Comparison of ENCODE assay signal across 8 cellular contexts in the genomic region with DNA sequence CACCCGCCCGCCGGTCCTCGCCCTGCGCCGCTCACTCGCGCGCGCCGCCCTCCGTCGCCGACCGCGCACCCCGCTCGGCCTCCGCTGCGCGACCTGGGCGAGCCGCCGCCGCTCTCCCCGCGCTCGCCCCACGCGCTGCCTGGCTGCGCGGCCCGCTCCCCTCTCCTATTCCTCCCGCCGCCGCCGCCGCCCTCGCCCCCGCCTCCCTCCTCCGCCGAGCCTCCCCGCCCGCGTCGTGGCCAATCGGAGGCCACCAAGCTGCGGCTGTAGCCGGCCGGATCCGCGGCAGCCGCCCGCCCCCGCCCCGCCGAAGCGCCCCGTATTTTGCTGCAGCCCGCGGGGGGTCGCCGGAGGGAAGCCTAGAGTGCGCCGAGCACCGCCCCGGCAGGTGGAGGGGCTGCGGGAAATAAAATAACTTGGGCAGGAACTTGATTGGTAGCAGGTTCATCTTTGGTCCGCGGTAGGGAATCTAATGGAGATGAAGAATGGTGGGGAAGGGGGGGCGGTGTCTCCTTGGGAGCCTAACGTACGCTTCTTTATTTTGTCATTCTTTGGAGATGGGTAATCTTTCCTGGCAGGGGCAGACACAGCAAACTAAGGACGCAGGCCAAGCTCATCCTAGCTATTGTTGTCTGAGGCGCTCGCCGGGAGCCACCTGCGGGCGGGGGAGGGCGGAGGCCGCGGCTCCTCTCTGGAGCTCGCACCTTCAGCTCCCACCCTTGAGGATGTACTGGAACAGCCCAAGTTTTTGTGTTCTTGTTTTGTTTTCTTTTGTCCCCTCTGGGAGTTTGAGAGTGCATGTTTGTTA. TPM values are rescaled to one million over a fixed set of nuclear protein-coding genes. Genes with fewer than 3 reads are reported as not detected.
DNase-seq lines count a peak whose midpoint lies in the region; ATAC-seq and TF ChIP-seq lines count a peak whose summit lies in the region.

No MANE protein-coding gene starts in this region.

- DNase-seq in COLO668 (lab: John Stamatoyannopoulos, UW; ENCODE audit: unreplicated experiment) (peak; percentile 92), PC-3 (peak; percentile 66), right lobe of liver (peak; percentile 79 to 82 (median 79)), testis (peak; percentile 77)

- peak overlapping the region; percentile 93 for H3K4me3 ChIP-seq in PC-3 (ENCODE audit: low read length)
- peak overlapping the region; percentile 74 to 85 (median 81) for H3K4me3 ChIP-seq in right lobe of liver
- H3K4me3 ChIP-seq in testis, result peak overlapping the region; percentile 70 to 85

- CTCF ChIA-PET in PC-3 (lab: Charles Lee), result interaction anchor here (0.6 to 1.0 kb wide), 3 partner anchors 10 to 345 kb away, joined by 3 to 4 read pairs (median 4); no protein-coding TSS in a partner anchor

- H3K9me3 ChIP-seq in PC-3 (ENCODE audit: low read length), result no peaks in the 10 kb centered on the region
- no peaks in the 10 kb centered on the region for H3K9me3 ChIP-seq in right lobe of liver
- H3K9me3 ChIP-seq in testis, result no peaks in the 10 kb centered on the region

- H3K4me1 ChIP-seq in PC-3 (ENCODE audit: insufficient read depth, low read length) (peaks cover 60% of the 10 kb centered on the region), right lobe of liver (peaks cover 0 to 13% (median 4%) of the 10 kb centered on the region in 4 donors), testis (no peaks in the 10 kb centered on the region)

- H3K27ac ChIP-seq in PC-3 (ENCODE audit: low read length) (peak overlapping the region; percentile 22; the same call in 1 of the 2 replicates), right lobe of liver (peak overlapping the region; percentile 27 to 83 (median 82)), testis (peak overlapping the region; percentile 59 to 87)

- peak; percentile 32 for ATAC-seq in HG02852 (IDR thresholded peaks at IDR 0.05; ENCODE audit: unreplicated experiment)
- ATAC-seq in PC-3, result peak; percentile 59
- peak; percentile 43 to 65 (median 54) for ATAC-seq in right lobe of liver
- no peak for ATAC-seq in HG03439 (IDR thresholded peaks at IDR 0.05; ENCODE audit: unreplicated experiment)
- no peak for ATAC-seq in HG03196 (IDR thresholded peaks at IDR 0.05; ENCODE audit: unreplicated experiment)

- no peaks in the 10 kb centered on the region for H3F3A ChIP-seq in PC-3 (ENCODE audit: low read length, unreplicated experiment)

- TF ChIP-seq POLR2A in right lobe of liver (IDR thresholded peaks at IDR 0.05) (no peak), testis (IDR thresholded peaks at IDR 0.05) (no peak)

- H3K9me3 Mint-ChIP-seq in dendritic cell treated with granulocyte-macrophage colony-stimulating factor and Interleukin-4, amounts not matched to agents 40 ng/mL and 50 ng/mL, for 4 days, result no peaks in the 10 kb centered on the region

- POLR2A ChIA-PET in PC-3 (lab: Charles Lee; ENCODE audit: unreplicated experiment), result interaction anchor here (0.6 to 1.3 kb wide), 3 partner anchors 10 to 94 kb away, joined by 4 to 11 read pairs (median 4); no protein-coding TSS in a partner anchor

- peak overlapping the region; percentile 87 for H2AFZ ChIP-seq in PC-3 (ENCODE audit: low read length)

- H3K36me3 ChIP-seq in PC-3 (ENCODE audit: low read depth, low read length) (no peaks in the 10 kb centered on the region), right lobe of liver (no peaks in the 10 kb centered on the region), testis (ENCODE audit: low read depth, missing control alignments) (no peaks in the 10 kb centered on the region)

- H3K9ac ChIP-seq in PC-3 (ENCODE audit: low read length), result no peak overlapping the region

- H3K79me2 ChIP-seq in PC-3 (ENCODE audit: low read length), result peaks cover 42% of the 10 kb centered on the region

- no peaks in the 10 kb centered on the region for H3K27me3 ChIP-seq in PC-3 (ENCODE audit: low read length)
- no peaks in the 10 kb centered on the region for H3K27me3 ChIP-seq in right lobe of liver
- no peaks in the 10 kb centered on the region for H3K27me3 ChIP-seq in testis

- H3K36me3 Mint-ChIP-seq in dendritic cell treated with granulocyte-macrophage colony-stimulating factor and Interleukin-4, amounts not matched to agents 40 ng/mL and 50 ng/mL, for 4 days (ENCODE audit: low read depth), result peaks cover 6% of the 10 kb centered on the region

- H4K20me1 ChIP-seq in PC-3 (ENCODE audit: low read length), result 0 out of 2 replicates have a peak, but pooled peaks cover 7% of the 10 kb centered on the region

- H3K4me1 Mint-ChIP-seq in dendritic cell treated with granulocyte-macrophage colony-stimulating factor and Interleukin-4, amounts not matched to agents 40 ng/mL and 50 ng/mL, for 4 days (ENCODE audit: low read depth), result peaks cover 23% of the 10 kb centered on the region

- H3K4me2 ChIP-seq in PC-3 (ENCODE audit: low read length), result peak overlapping the region; percentile 94

- H3K4me3 Mint-ChIP-seq in dendritic cell treated with granulocyte-macrophage colony-stimulating factor and Interleukin-4, amounts not matched to agents 40 ng/mL and 50 ng/mL, for 4 days, result peak overlapping the region; percentile 42

- intact Hi-C loops in PC-3 (cut with micrococcal nuclease), result loop anchor here (2.0 to 10.0 kb wide), 9 partner anchors 159 to 977 kb away; no protein-coding TSS in a partner anchor
- intact Hi-C loops in dendritic cell treated with granulocyte-macrophage colony-stimulating factor and Interleukin-4, amounts not matched to agents 40 ng/mL and 50 ng/mL, for 4 days (cut with micrococcal nuclease), result no loop called here
- intact Hi-C loops in right lobe of liver (cut with DNase I), result loop anchor here in 1 of 2 donors (10.0 kb wide), 1 partner anchor 163 kb away; no protein-coding TSS in a partner anchor
- intact Hi-C loops in testis (cut with DNase I; ENCODE audit: low total_unique reads), result no loop called here

- BruUV-seq in PC-3 (replicated peaks; lab: Mats Ljungman, UMichigan), result TSS peak; percentile 55

- no peak overlapping the region for H3K27ac Mint-ChIP-seq in dendritic cell treated with granulocyte-macrophage colony-stimulating factor and Interleukin-4, amounts not matched to agents 40 ng/mL and 50 ng/mL, for 4 days

- TF ChIP-seq CTCF in PC-3 (conservative IDR thresholded peaks at IDR 0.05; ENCODE audit: low read depth, low read length), result peak; percentile 33; the same call in 1 of the 2 replicates
- TF ChIP-seq CTCF in right lobe of liver (IDR thresholded peaks at IDR 0.05), result peak; percentile 11 to 37 (median 24)
- no peak for TF ChIP-seq CTCF in testis (IDR thresholded peaks at IDR 0.05)

- H3K27me3 Mint-ChIP-seq in dendritic cell treated with granulocyte-macrophage colony-stimulating factor and Interleukin-4, amounts not matched to agents 40 ng/mL and 50 ng/mL, for 4 days, result peaks cover 57% of the 10 kb centered on the region

- no peaks in the 10 kb centered on the region for H3K9me2 ChIP-seq in PC-3 (replicated peaks; ENCODE audit: low read length)

- 0% methylated on average over 10 of the region's 83 CpGs for WGBS in right lobe of liver (ENCODE audit: insufficient coverage, low coverage, low lambda C conversion rate, missing lambda C conversion rate)
- 1 to 2% methylated on average over 12 to 80 of the region's 83 CpGs for WGBS in testis, 2 donors

RNA-seq across cellular contexts. Expression of gene CDH2, which starts 1.1 kb away (rescaled TPM):
- total RNA-seq in PC-3 (2014; rRNA removed) (34.0 and 39.2 TPM in 2 replicates), right lobe of liver (10 to 100 TPM; 32.3 to 46.8 (median 35.8) TPM), testis (100 to 1,000 TPM; 128 to 165 TPM)
- 98.6 TPM for polyA plus RNA-seq in testis (ENCODE audit: insufficient read depth, low read depth, low replicate concordance)

Comparison
In these comparisons a context has a peak if more than half of its experiments do, and no peak if none do; other contexts are left out.
1. ATAC-seq: peak in HG02852 (single experiment), PC-3 (single experiment) and right lobe of liver (4 of 4); none in HG03439 (single experiment) and HG03196 (single experiment).
2. H3K27ac ChIP-seq: peak in every context shown above with its lines; median percentile 82 in right lobe of liver; 73 in testis; 22 in PC-3.
3. CTCF ChIP-seq: peak in PC-3 (single experiment) and right lobe of liver (4 of 4); none in testis (0 of 3).
4. Peak in every context shown above with its lines, with median percentiles within 50 percentile points of each other: DNase-seq and H3K4me3 ChIP-seq.